ENCODE assay signal across 26 cellular contexts in the genomic region with DNA sequence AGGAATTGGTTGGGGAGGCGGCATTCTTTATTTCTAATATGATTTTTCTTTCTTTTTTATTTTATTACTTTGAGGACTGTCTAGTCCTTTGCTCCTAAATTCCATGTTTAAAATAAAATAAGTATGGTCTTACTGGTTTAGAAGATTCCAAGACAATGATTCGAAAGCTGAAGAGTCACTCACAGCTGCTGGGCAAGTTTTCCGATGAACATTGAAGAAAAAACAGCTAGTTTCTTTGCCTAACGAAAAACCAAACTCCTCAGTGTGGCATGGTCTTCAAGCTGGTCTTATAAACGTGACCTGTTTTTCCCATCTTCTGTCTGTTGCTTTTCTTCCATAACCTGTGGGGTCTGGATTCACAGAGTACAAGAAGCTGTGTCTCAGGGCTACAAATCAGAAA. TPM values are rescaled to one million over a fixed set of nuclear protein-coding genes. Genes with fewer than 3 reads are reported as not detected.
A peak's percentile ranks its signal among the peaks of the same experiment; 100 is the strongest.
DNase-seq lines count a peak whose midpoint lies in the region; ATAC-seq and TF ChIP-seq lines count a peak whose summit lies in the region.
"Had no signal": no experiment of that assay in that cellular context is flagged by ENCODE, and none has a peak within 500 bp of the region (broad histone marks: within the 10 kb centered on the region; RNA-seq: fewer than 3 reads in every experiment).

No MANE protein-coding gene starts in this region.

- H3K4me1 ChIP-seq in neuronal stem cell (ENCODE audit: control insufficient read depth in 2 of 2, insufficient read depth in 1 of 2, low read depth in 1 of 2, low read length in 2 of 2) (peaks cover 0 to 4% of the 10 kb centered on the region in 2 donors), transverse colon (peaks cover 0 to 19% (median under 1%) of the 10 kb centered on the region in 4 donors)
- H3K4me1 ChIP-seq: colonic mucosa, left ventricle myocardium inferior, neural progenitor cell, right atrium auricular region had no signal

- TF ChIP-seq POLR2A in transverse colon (IDR thresholded peaks at IDR 0.05): no peak

- H2BK12ac ChIP-seq in neuronal stem cell (ENCODE audit: low read length): no peak overlapping the region

- POLR2A ChIA-PET in activated CD8-positive, alpha-beta T cell treated with anti-CD3 and anti-CD28 coated beads for 36 hours (lab: Charles Lee): no interaction called here

- no peak overlapping the region for H3K14ac ChIP-seq in neuronal stem cell (ENCODE audit: low read length)

- H3K79me1 ChIP-seq in neuronal stem cell (ENCODE audit: low read depth, low read length): no peaks in the 10 kb centered on the region

- in situ Hi-C loops in transverse colon (cut with MboI; ENCODE audit: low pct_ligation_motif_present in 1 of 4, low pct_unique_long_range_greater_than_20kb in 1 of 4, low sequenced_read_pairs in 3 of 4): loop anchor here in 1 of 4 donors (25.0 kb wide), 1 partner anchor 192 kb away; a partner anchor contains a TSS

- H2AFZ ChIP-seq in neuronal stem cell (ENCODE audit: low read length): peak overlapping the region; percentile 27
- H2AFZ ChIP-seq: neural progenitor cell had no signal

- peak overlapping the region; percentile 77 for H3K4me3 Mint-ChIP-seq in HFFc6
- no peak overlapping the region for H3K4me3 Mint-ChIP-seq in activated CD8-positive, alpha-beta T cell treated with anti-CD3 and anti-CD28 coated beads for 36 hours
- H3K4me3 Mint-ChIP-seq: activated CD4-positive, alpha-beta memory T cell treated with anti-CD3 and anti-CD28 coated beads, Interleukin-2, amount 10 ng/mL, durations not matched to agents 7 days and 5 days; neural progenitor cell had no signal

- H3K9ac ChIP-seq in neuronal stem cell (ENCODE audit: low read depth, low read length, poor library complexity): no peak overlapping the region
- H3K9ac ChIP-seq: neural progenitor cell had no signal

- intact Hi-C loops in transverse colon (cut with DNase I; ENCODE audit: low total_unique reads): no loop called here
- intact Hi-C loops in activated CD8-positive, alpha-beta T cell treated with anti-CD3 and anti-CD28 coated beads for 36 hours (cut with micrococcal nuclease): no loop called here

- no peak overlapping the region for H3K4ac ChIP-seq in neuronal stem cell (ENCODE audit: low read length)

- no peak for TF ChIP-seq CTCF in HFFc6 (IDR thresholded peaks at IDR 0.05)
- no peak for TF ChIP-seq CTCF in choroid plexus epithelial cell (conservative IDR thresholded peaks at IDR 0.05; ENCODE audit: low read depth, low read length)
- no peak for TF ChIP-seq CTCF in transverse colon (IDR thresholded peaks at IDR 0.05)
- no peak for TF ChIP-seq CTCF in activated CD8-positive, alpha-beta T cell treated with anti-CD3 and anti-CD28 coated beads for 36 hours (IDR thresholded peaks at IDR 0.05)

- CTCF ChIA-PET in activated CD8-positive, alpha-beta T cell treated with anti-CD3 and anti-CD28 coated beads for 36 hours (lab: Charles Lee): no interaction called here

- H3K4me3 ChIP-seq in choroid plexus epithelial cell (ENCODE audit: low read depth, low read length) (peak overlapping the region; percentile 35), neuronal stem cell (ENCODE audit: low read length in 2 of 2) (no peak overlapping the region), transverse colon (no peak overlapping the region)
- H3K4me3 ChIP-seq: colonic mucosa, left ventricle myocardium inferior, neural progenitor cell, right atrium auricular region had no signal

- H2BK120ac ChIP-seq in neuronal stem cell (ENCODE audit: low read depth, low read length): no peak overlapping the region

- no peak for ATAC-seq in activated CD8-positive, alpha-beta T cell treated with anti-CD3 and anti-CD28 coated beads for 36 hours
- ATAC-seq: activated naive CD4-positive, alpha-beta T cell treated with anti-CD3 and anti-CD28 coated beads, Interleukin-2, amount 50 U/mL, for 72 hours; Panc1 had no signal

- WGBS in neuronal stem cell (ENCODE audit: extremely low coverage in 2 of 2, insufficient read length in 2 of 2, insufficient replicate concordance in 1 of 2), 2 donors: no CpG with 5 or more reads among the region's 5 CpGs
- WGBS in transverse colon (ENCODE audit: low coverage in 1 of 2), 2 donors: 74 to 76% methylated on average over 5 of the region's 5 CpGs

- no peaks in the 10 kb centered on the region for H3K36me3 Mint-ChIP-seq in HFFc6 (ENCODE audit: low read depth)
- H3K36me3 Mint-ChIP-seq in activated CD8-positive, alpha-beta T cell treated with anti-CD3 and anti-CD28 coated beads for 36 hours (ENCODE audit: low read depth): no peaks in the 10 kb centered on the region
- H3K36me3 Mint-ChIP-seq: activated naive CD4-positive, alpha-beta T cell treated with anti-CD3 and anti-CD28 coated beads, Interleukin-2, amount 50 U/mL, for 72 hours; neural progenitor cell had no signal

- H3K27ac ChIP-seq in neuronal stem cell (replicated peaks; ENCODE audit: low read length) (no peak overlapping the region), transverse colon (peak overlapping the region in 3 of 4 donors; percentile 29 to 55 (median 42))
- H3K27ac ChIP-seq: colonic mucosa, HL-60, left ventricle myocardium inferior, neural progenitor cell, right atrium auricular region had no signal

- no peak overlapping the region for H4K91ac ChIP-seq in neuronal stem cell (ENCODE audit: low read depth, low read length, poor library complexity)

- no peaks in the 10 kb centered on the region for H3K36me3 ChIP-seq in neuronal stem cell (replicated peaks in 1 of 2; ENCODE audit: control insufficient read depth in 2 of 2, insufficient read depth in 2 of 2, low read length in 2 of 2)
- H3K36me3 ChIP-seq in transverse colon: no peaks in the 10 kb centered on the region
- H3K36me3 ChIP-seq: colonic mucosa, left ventricle myocardium inferior, neural progenitor cell, right atrium auricular region had no signal

- H2BK15ac ChIP-seq in neuronal stem cell (ENCODE audit: low read length): no peak overlapping the region

- H2BK5ac ChIP-seq in neuronal stem cell (ENCODE audit: low read length): no peak overlapping the region

- no peaks in the 10 kb centered on the region for H3K27me3 Mint-ChIP-seq in HFFc6 (ENCODE audit: insufficient read depth)
- no peaks in the 10 kb centered on the region for H3K27me3 Mint-ChIP-seq in activated CD8-positive, alpha-beta T cell treated with anti-CD3 and anti-CD28 coated beads for 36 hours
- H3K27me3 Mint-ChIP-seq: activated CD4-positive, alpha-beta memory T cell treated with anti-CD3 and anti-CD28 coated beads, Interleukin-2, amount 10 ng/mL, durations not matched to agents 7 days and 5 days had no signal

- no peak for TF ChIP-seq EP300 in transverse colon (IDR thresholded peaks at IDR 0.05; ENCODE audit: low read depth)

- H3K23ac ChIP-seq in neuronal stem cell (ENCODE audit: low read depth, low read length, poor library complexity): no peak overlapping the region

- H3K18ac ChIP-seq in neuronal stem cell (ENCODE audit: low read length): no peak overlapping the region

- no peak overlapping the region for H4K8ac ChIP-seq in neuronal stem cell (ENCODE audit: low read depth, low read length)

- H3K27me3 ChIP-seq in neuronal stem cell (ENCODE audit: control insufficient read depth in 3 of 3, insufficient read depth in 3 of 3, low read depth in 1 of 3, low read length in 3 of 3) (no peaks in the 10 kb centered on the region), transverse colon (no peaks in the 10 kb centered on the region)
- H3K27me3 ChIP-seq: colonic mucosa, neural progenitor cell, right atrium auricular region had no signal

- no peak overlapping the region for H3K4me2 ChIP-seq in neuronal stem cell (ENCODE audit: insufficient read depth, low read length, poor library complexity, severe bottlenecking)
- H3K4me2 ChIP-seq: neural progenitor cell had no signal

- DNase-seq in HFFc6: peak; percentile 58
- DNase-seq in choroid plexus epithelial cell (ENCODE audit: low read depth): no peak
- DNase-seq in neuronal stem cell (ENCODE audit: low spot score): no peak
- DNase-seq in transverse colon: no peak
- no peak for DNase-seq in activated CD8-positive, alpha-beta T cell treated with anti-CD3 and anti-CD28 coated beads for 36 hours
- DNase-seq in NCI-H2029 treated with DMSO at 0.1 percent for 48 hours (lab: John Stamatoyannopoulos, UW): no peak
- no peak for DNase-seq in midbrain (lab: John Stamatoyannopoulos, UW)
- DNase-seq: activated CD4-positive, alpha-beta memory T cell treated with anti-CD3 and anti-CD28 coated beads, Interleukin-2, amount 10 ng/mL, durations not matched to agents 7 days and 5 days; Calu3; colonic mucosa; DND-41; effector CD4-positive, alpha-beta T cell; left ventricle myocardium inferior; NCI-H1417 treated with DMSO at 0.1 percent for 48 hours; NCI-H345; NCI-H748 treated with DMSO at 0.1 percent for 48 hours; Right ventricle myocardium superior; stimulated activated CD4-positive, alpha-beta T cell treated with anti-CD3 and anti-CD28 coated beads, Interleukin-12 subunit alpha, Interleukin-12 subunit beta, amount 100 ng/mL, for 4 hours; stimulated activated CD4-positive, alpha-beta T cell treated with anti-CD3 and anti-CD28 coated beads, Interleukin-4, amount 100 ng/mL, for 1 hour; trophoblast cell had no signal

- H3K9me3 Mint-ChIP-seq in HFFc6: no peaks in the 10 kb centered on the region
- no peaks in the 10 kb centered on the region for H3K9me3 Mint-ChIP-seq in activated CD8-positive, alpha-beta T cell treated with anti-CD3 and anti-CD28 coated beads for 36 hours
- H3K9me3 Mint-ChIP-seq: activated CD4-positive, alpha-beta memory T cell treated with anti-CD3 and anti-CD28 coated beads, Interleukin-2, amount 10 ng/mL, durations not matched to agents 7 days and 5 days; activated naive CD4-positive, alpha-beta T cell treated with anti-CD3 and anti-CD28 coated beads, Interleukin-2, amount 50 U/mL, for 72 hours; neural progenitor cell had no signal

- H3K4me1 Mint-ChIP-seq in HFFc6 (ENCODE audit: low read depth): peaks cover 75% of the 10 kb centered on the region
- peaks cover 6% of the 10 kb centered on the region for H3K4me1 Mint-ChIP-seq in activated CD8-positive, alpha-beta T cell treated with anti-CD3 and anti-CD28 coated beads for 36 hours (ENCODE audit: low read depth)
- H3K4me1 Mint-ChIP-seq: activated CD4-positive, alpha-beta memory T cell treated with anti-CD3 and anti-CD28 coated beads, Interleukin-2, amount 10 ng/mL, durations not matched to agents 7 days and 5 days had no signal

- H3K27ac Mint-ChIP-seq in HFFc6: peak overlapping the region; percentile 93
- H3K27ac Mint-ChIP-seq in activated CD8-positive, alpha-beta T cell treated with anti-CD3 and anti-CD28 coated beads for 36 hours: no peak overlapping the region
- H3K27ac Mint-ChIP-seq: activated CD4-positive, alpha-beta memory T cell treated with anti-CD3 and anti-CD28 coated beads, Interleukin-2, amount 10 ng/mL, durations not matched to agents 7 days and 5 days; activated naive CD4-positive, alpha-beta T cell treated with anti-CD3 and anti-CD28 coated beads, Interleukin-2, amount 50 U/mL, for 72 hours; neural progenitor cell had no signal

- H3K9me3 ChIP-seq in neuronal stem cell (replicated peaks in 1 of 2; ENCODE audit: control insufficient read depth in 2 of 2, insufficient read depth in 1 of 2, low read depth in 1 of 2, low read length in 2 of 2) (no peaks in the 10 kb centered on the region), transverse colon (no peaks in the 10 kb centered on the region)
- H3K9me3 ChIP-seq: colonic mucosa, left ventricle myocardium inferior, right atrium auricular region had no signal

- H2AK5ac ChIP-seq in neuronal stem cell (ENCODE audit: low read depth, low read length): no peak overlapping the region

RNA-seq across cellular contexts. Expression of a gene that starts 25.1 kb away (rescaled TPM):
- under 1 TPM in 5 of 6 experiments, not detected in 1; 0.10 to 0.28 (median 0.16) TPM for total RNA-seq in HFFc6 (2021; fragmentation: NEBNext Ultra II Directional; extraction: Animal tissue kit (Norgen Biotek cat#: 25700))
- polyA plus RNA-seq in neuronal stem cell (2013, experiment 1 of 2): 0.39 TPM
- polyA plus RNA-seq in neuronal stem cell (2013, experiment 2 of 2): 0.51 TPM
- not detected for total RNA-seq in transverse colon
- not detected for total RNA-seq in activated CD8-positive, alpha-beta T cell treated with anti-CD3 and anti-CD28 coated beads for 36 hours
- total RNA-seq: activated CD4-positive, alpha-beta memory T cell treated with anti-CD3 and anti-CD28 coated beads, Interleukin-2, amount 10 ng/mL, durations not matched to agents 7 days and 5 days; H1; left ventricle myocardium inferior; right atrium auricular region; Right ventricle myocardium superior had no signal
- polyA plus RNA-seq: H1 had no signal
